8 cellular contexts compared by ENCODE assay signal in the genomic region with DNA sequence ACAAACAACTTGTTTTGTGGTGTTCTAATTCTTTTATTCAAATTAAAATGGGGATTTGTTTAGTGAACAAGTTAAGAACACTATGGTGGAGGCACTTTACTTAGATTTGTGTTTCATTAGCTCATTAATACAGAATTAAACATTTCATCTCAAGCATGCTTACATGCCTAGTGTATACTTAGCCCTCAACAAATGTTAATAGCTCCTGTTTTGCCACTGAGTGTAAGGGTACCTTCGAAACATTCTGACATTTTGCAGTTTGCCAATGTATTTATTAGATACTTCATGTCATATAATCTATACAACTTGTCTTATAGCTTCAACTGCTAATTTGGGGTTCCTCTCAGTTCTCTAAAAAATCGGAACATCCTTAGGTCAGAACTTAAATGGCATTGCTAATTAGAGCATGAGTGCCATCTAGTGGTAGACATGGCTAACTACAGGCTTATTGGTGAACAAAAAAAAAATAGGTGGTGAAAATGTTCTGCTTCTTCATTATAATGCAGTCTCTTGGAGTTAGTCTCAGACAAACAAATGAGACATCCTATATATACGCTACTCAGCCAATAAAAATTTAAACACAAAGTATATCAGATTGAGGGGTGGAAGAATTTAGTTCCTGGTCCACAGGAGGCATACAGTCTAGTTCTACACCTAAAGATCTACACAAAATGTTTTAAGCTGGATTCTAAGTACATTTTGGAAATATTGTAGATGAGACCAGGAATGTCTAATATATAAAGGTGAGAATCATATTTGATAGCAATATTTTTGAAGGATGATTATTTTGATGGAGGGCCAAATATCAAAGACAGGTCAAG. TPM values are rescaled to one million over a fixed set of nuclear protein-coding genes. Genes with fewer than 3 reads are reported as not detected.
DNase-seq lines count a peak whose midpoint lies in the region; ATAC-seq, FAIRE-seq and TF ChIP-seq lines count a peak whose summit lies in the region.

No MANE protein-coding gene starts in this region.

- H3K9ac ChIP-seq in K562 (ENCODE audit: insufficient read depth in 1 of 2, low read depth in 2 of 2, low read length in 2 of 2): no peak overlapping the region

- peak; percentile 91 to 94 for TF ChIP-seq RAD21 in K562 (CRISPR knock-in tag; conservative IDR thresholded peaks at IDR 0.05 in 1 of 2, IDR thresholded peaks at IDR 0.05 in 1 of 2)

- H3K27ac ChIP-seq in 22Rv1 (no peak overlapping the region), K562 (ENCODE audit: extremely low read depth, low read depth, low read length) (no peak overlapping the region)

- H3K27me3 ChIP-seq in K562 (ENCODE audit: control insufficient read depth in 2 of 2, insufficient read depth in 2 of 2, low read length in 2 of 2) (no peaks in the 10 kb centered on the region), MG63 (peaks cover 20% of the 10 kb centered on the region)

- H2AFZ ChIP-seq in K562 (ENCODE audit: low read depth, low read length): no peak overlapping the region

- H3K9me3 ChIP-seq in K562 (replicated peaks; ENCODE audit: control insufficient read depth, insufficient read depth, low read depth, low read length): no peaks in the 10 kb centered on the region
- H3K9me3 ChIP-seq in MG63: no peaks in the 10 kb centered on the region

- no peaks in the 10 kb centered on the region for H3K79me2 ChIP-seq in K562 (ENCODE audit: control insufficient read depth, insufficient read depth, low read length)

- CTCF ChIA-PET in K562 (lab: Yijun Ruan, JAX; ENCODE audit: low intra/inter-chr PET ratio): interaction anchor here (0.6 kb wide), 1 partner anchor 1421 kb away, joined by 3 read pairs; no protein-coding TSS in a partner anchor

- H3K9me1 ChIP-seq in K562 (ENCODE audit: control insufficient read depth, insufficient read depth, low read length): no peaks in the 10 kb centered on the region

- H3K4me1 ChIP-seq in K562 (replicated peaks in 1 of 2; ENCODE audit: control insufficient read depth in 2 of 2, insufficient read depth in 2 of 2, low read length in 2 of 2): no peaks in the 10 kb centered on the region

- no peak overlapping the region for H3K4me2 ChIP-seq in K562 (ENCODE audit: insufficient read depth, low read length)

- FAIRE-seq in K562 (lab: Jason Lieb, UNC): peak; percentile 71

- TF ChIP-seq POLR2A in K562 (conservative IDR thresholded peaks at IDR 0.05): no peak

- in situ Hi-C loops in K562 (cut with MboI): no loop called here

- H3K4me3 ChIP-seq in K562 (no peak overlapping the region), MG63 (no peak overlapping the region)

- H4K20me1 ChIP-seq in K562 (replicated peaks; ENCODE audit: control insufficient read depth, insufficient read depth, low read length): no peaks in the 10 kb centered on the region

- peak; percentile 71 for ATAC-seq in HG02798 (IDR thresholded peaks at IDR 0.05; ENCODE audit: poor library complexity, unreplicated experiment)
- ATAC-seq in K562: peak; percentile 53; the same call in 1 of the 3 replicates
- peak; percentile 82 for ATAC-seq in left lobe of liver
- no peak for ATAC-seq in GM19452 (IDR thresholded peaks at IDR 0.05; ENCODE audit: unreplicated experiment)

- TF ChIP-seq CTCF in 22Rv1 (IDR thresholded peaks at IDR 0.05) (peak; percentile 87), GM12801 (IDR thresholded peaks at IDR 0.05; ENCODE audit: extremely low read depth, insufficient read length) (peak; percentile 15), K562 (IDR thresholded peaks at IDR 0.05 in 2 of 3, conservative IDR thresholded peaks at IDR 0.05 in 1 of 3; ENCODE audit: insufficient read depth in 2 of 3, low read depth in 1 of 3, low read length in 3 of 3) (peak; percentile 52 to 76 (median 66); a peak in 5 of 6 replicates)

- DNase-seq in NCI-H2171 treated with DMSO at 0.1 percent for 48 hours (lab: John Stamatoyannopoulos, UW): peak; percentile 90
- peak; percentile 43 to 51 (median 46) for DNase-seq in K562 (ENCODE audit: extremely low read depth in 1 of 4, low spot score in 3 of 4)
- DNase-seq in left lobe of liver (ENCODE audit: low spot score): no peak
- no peak for DNase-seq in MG63

- POLR2A ChIA-PET in K562 (lab: Yijun Ruan, JAX): no interaction called here

- H3K36me3 ChIP-seq in K562 (ENCODE audit: control insufficient read depth, insufficient read depth, low read length) (no peaks in the 10 kb centered on the region), MG63 (no peaks in the 10 kb centered on the region)

- WGBS in K562 (ENCODE audit: insufficient coverage, low coverage, missing lambda C conversion rate): 2% methylated on average over 3 of the region's 3 CpGs

- BruUV-seq in K562 (replicated peaks; lab: Mats Ljungman, UMichigan): no TSS peak

- intact Hi-C loops in K562 (cut with micrococcal nuclease): loop anchor here (5.0 to 10.0 kb wide), 3 partner anchors 559 to 1051 kb away; no protein-coding TSS in a partner anchor

- no peak for TF ChIP-seq EP300 in K562 (IDR thresholded peaks at IDR 0.05; ENCODE audit: low read length)

TF ChIP-seq in K562, 482 proteins besides CTCF, POLR2A, EP300 and RAD21:
- TF ChIP-seq CC2D1A (IDR thresholded peaks at IDR 0.05) (peak; percentile 35; the same call in 1 of the 2 replicates), BRF1 (IDR thresholded peaks at IDR 0.05; ENCODE audit: borderline replicate concordance, extremely low read depth, insufficient read length) (no peak), ZNF384 (IDR thresholded peaks at IDR 0.05; ENCODE audit: low read depth, low read length) (peak; percentile 78), CREBBP (IDR thresholded peaks at IDR 0.05; ENCODE audit: low read depth, low read length) (no peak), SMC3 (conservative IDR thresholded peaks at IDR 0.05; ENCODE audit: insufficient read depth, low read depth, low read length) (peak; percentile 61), NCOA2 (IDR thresholded peaks at IDR 0.05; ENCODE audit: partially characterized antibody in 2 of 2) (no peak), FOSL1 (tag; conservative IDR thresholded peaks at IDR 0.05) (no peak), ZBTB49 (CRISPR knock-in tag; IDR thresholded peaks at IDR 0.05; ENCODE audit: borderline replicate concordance) (no peak)
- TF ChIP-seq, protein P1, sequence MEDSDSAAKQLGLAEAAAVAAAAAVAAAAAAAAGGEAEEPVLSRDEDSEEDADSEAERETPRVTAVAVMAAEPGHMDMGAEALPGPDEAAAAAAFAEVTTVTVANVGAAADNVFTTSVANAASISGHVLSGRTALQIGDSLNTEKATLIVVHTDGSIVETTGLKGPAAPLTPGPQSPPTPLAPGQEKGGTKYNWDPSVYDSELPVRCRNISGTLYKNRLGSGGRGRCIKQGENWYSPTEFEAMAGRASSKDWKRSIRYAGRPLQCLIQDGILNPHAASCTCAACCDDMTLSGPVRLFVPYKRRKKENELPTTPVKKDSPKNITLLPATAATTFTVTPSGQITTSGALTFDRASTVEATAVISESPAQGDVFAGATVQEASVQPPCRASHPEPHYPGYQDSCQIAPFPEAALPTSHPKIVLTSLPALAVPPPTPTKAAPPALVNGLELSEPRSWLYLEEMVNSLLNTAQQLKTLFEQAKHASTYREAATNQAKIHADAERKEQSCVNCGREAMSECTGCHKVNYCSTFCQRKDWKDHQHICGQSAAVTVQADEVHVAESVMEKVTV (CRISPR knock-in tag; IDR thresholded peaks at IDR 0.05): peak; percentile 82
TF ChIP-seq in K562: peak in this region for 4.

RNA-seq across cellular contexts. Expression of gene CNTN5, which starts 4.9 kb away (rescaled TPM):
- total RNA-seq in K562 (2011; cell fraction: chromatin; rRNA removed; ENCODE audit: low replicate concordance): not detected in 2 replicates
- total RNA-seq in K562 (2011; cell fraction: nucleolus; rRNA removed): not detected in 2 replicates
- total RNA-seq in K562 (2011; cell fraction: nucleoplasm; rRNA removed): not detected in 2 replicates
- total RNA-seq in K562 (2014; rRNA removed) (not detected in 2 replicates), K562 (2014; rRNA removed; fragmentation: Illumina TruSeq; extraction: Trizol) (not detected in 2 replicates), K562 (2015; rRNA removed; fragmentation: Illumina TruSeq; extraction: Trizol) (not detected in 2 replicates), K562 (2021) (0.25 TPM in 1 of 2 replicates, not detected in the other), left lobe of liver (not detected)
- polyA plus RNA-seq in K562 (2011; rRNA removed) (0.03 and 0.31 TPM in 2 replicates), K562 (2014; fragmentation: Illumina TruSeq; extraction: Trizol) (not detected in 2 replicates), K562 (2014; fragmentation: Nextera tagmentation; extraction: Ambion mirVana) (not detected), K562 (2014; rRNA removed) (not detected in 2 replicates)
- 0.28 TPM in 1 of 2 replicates, not detected in the other for polyA plus RNA-seq in K562 (2011; cell fraction: cytosol; rRNA removed)
- 0.03 and 0.42 TPM in 2 replicates for polyA plus RNA-seq in K562 (2011; cell fraction: nucleus; rRNA removed)
- polyA plus RNA-seq in K562 (2012): 0.08 and 0.09 TPM in 2 replicates
- 0.21 and 0.42 TPM in 2 replicates for polyA minus RNA-seq in K562 (2011; rRNA and poly(A)+ RNA removed)
- polyA minus RNA-seq in K562 (2011; cell fraction: cytosol; rRNA and poly(A)+ RNA removed): not detected in 2 replicates
- 1.1 TPM in 1 of 2 replicates, not detected in the other for polyA minus RNA-seq in K562 (2011; cell fraction: nucleus; rRNA and poly(A)+ RNA removed)
- 0.96 and 1.5 TPM in 2 replicates for total RNA-seq in MG63 (2014; rRNA removed; shearing (Covaris generic); ENCODE audit: low replicate concordance)

Comparison
In these comparisons a context has a peak if more than half of its experiments do, and no peak if none do; other contexts are left out.
1. CTCF ChIP-seq: peak in every context shown above with its lines; median percentile 87 in 22Rv1; 66 in K562; 15 in GM12801.
2. DNase-seq: peak in NCI-H2171 treated with DMSO at 0.1 percent for 48 hours (single experiment) and K562 (4 of 4); none in left lobe of liver (single experiment) and MG63 (single experiment).